Comparison of ENCODE assay signal across 9 cellular contexts in genomic region chr2:205763708-205764501, GRCh38.
DNase-seq lines count a peak whose midpoint lies in the region; ATAC-seq and TF ChIP-seq lines count a peak whose summit lies in the region.
"Had no signal": no experiment of that assay in that cellular context is flagged by ENCODE, and none has a peak within 500 bp of the region (broad histone marks: within the 10 kb centered on the region; RNA-seq: fewer than 3 reads in every experiment).

No MANE protein-coding gene starts in this region.

- no peaks in the 10 kb centered on the region for H3K9me3 ChIP-seq in iPS-20b (ENCODE audit: insufficient read depth, low read depth, low read length)

- no peak overlapping the region for H3K4me3 ChIP-seq in GM06990 (replicated peaks; ENCODE audit: low read depth, low read length)
- peak overlapping the region; percentile 62 for H3K4me3 ChIP-seq in iPS-20b (ENCODE audit: low read length)

- peaks cover 91% of the 10 kb centered on the region for H3K4me1 Mint-ChIP-seq in brain

- no peak for ATAC-seq in HG03108 (IDR thresholded peaks at IDR 0.05; ENCODE audit: unreplicated experiment)
- ATAC-seq in HG02763 (IDR thresholded peaks at IDR 0.05; ENCODE audit: unreplicated experiment), result no peak

- DNase-seq in GM06990 (ENCODE audit: extremely low read depth, insufficient read length), result peak; percentile 26
- DNase-seq in NCI-H1694 (lab: John Stamatoyannopoulos, UW), result peak; percentile 57
- DNase-seq in stimulated activated CD4-positive, alpha-beta T cell treated with anti-CD3 and anti-CD28 coated beads, Interleukin-2, amount 100 ng/mL, for 48 hours, result peak; percentile 26 to 35
- DNase-seq in GOT3 (lab: John Stamatoyannopoulos, UW), result no peak

- no peaks in the 10 kb centered on the region for H3K9me3 Mint-ChIP-seq in brain
- H3K9me3 Mint-ChIP-seq: T-helper 1 cell treated with Interleukin-12 subunit alpha and Interleukin-12 subunit beta and Interleukin-4 antibody, amounts not matched to agents 30 μg/mL and 1 μg/mL, for 36 hours had no signal

- peak overlapping the region; percentile 69; the same call in 1 of the 2 replicates for H3K9ac ChIP-seq in iPS-20b (ENCODE audit: low read depth, low read length)

- peaks cover 12% of the 10 kb centered on the region for H3K27me3 Mint-ChIP-seq in brain

- peaks cover 15% of the 10 kb centered on the region; the same call in 1 of the 2 replicates for H3K4me1 ChIP-seq in iPS-20b (ENCODE audit: insufficient read depth, low read length)

- no peaks in the 10 kb centered on the region; the same call in 1 of the 2 replicates for H3K27me3 ChIP-seq in GM06990 (replicated peaks; ENCODE audit: control insufficient read depth, insufficient read depth, low read length)
- peaks cover 15% of the 10 kb centered on the region; the same call in 1 of the 2 replicates for H3K27me3 ChIP-seq in iPS-20b (ENCODE audit: insufficient read depth, low read length)

- H3K4me3 Mint-ChIP-seq in brain, result peak overlapping the region in 4 of 5 experiments; percentile 36 to 49 (median 38)
- H3K4me3 Mint-ChIP-seq: T-helper 1 cell treated with Interleukin-12 subunit alpha and Interleukin-12 subunit beta and Interleukin-4 antibody, amounts not matched to agents 30 μg/mL and 1 μg/mL, for 36 hours had no signal

- peaks cover 13% of the 10 kb centered on the region for H3K36me3 Mint-ChIP-seq in brain

- TF ChIP-seq CTCF in GM06990 (IDR thresholded peaks at IDR 0.05; ENCODE audit: insufficient read depth, low read length, poor library complexity, severe bottlenecking), result peak; percentile 46
- peak; percentile 40 to 78 for TF ChIP-seq CTCF in brain (conservative IDR thresholded peaks at IDR 0.05)

- peak overlapping the region; percentile 74 for H3K27ac ChIP-seq in iPS-20b (ENCODE audit: low read length)

- H3K36me3 ChIP-seq in GM06990 (ENCODE audit: control insufficient read depth, insufficient read depth, low read length), result no peaks in the 10 kb centered on the region
- H3K36me3 ChIP-seq in iPS-20b (ENCODE audit: insufficient read depth, low read depth, low read length), result peaks cover 22% of the 10 kb centered on the region; the same call in 1 of the 2 replicates

- peak overlapping the region; percentile 58 to 90 (median 86) for H3K27ac Mint-ChIP-seq in brain
- H3K27ac Mint-ChIP-seq: T-helper 1 cell treated with Interleukin-12 subunit alpha and Interleukin-12 subunit beta and Interleukin-4 antibody, amounts not matched to agents 30 μg/mL and 1 μg/mL, for 36 hours had no signal
